32 cellular contexts compared by ENCODE assay signal in the genomic region with DNA sequence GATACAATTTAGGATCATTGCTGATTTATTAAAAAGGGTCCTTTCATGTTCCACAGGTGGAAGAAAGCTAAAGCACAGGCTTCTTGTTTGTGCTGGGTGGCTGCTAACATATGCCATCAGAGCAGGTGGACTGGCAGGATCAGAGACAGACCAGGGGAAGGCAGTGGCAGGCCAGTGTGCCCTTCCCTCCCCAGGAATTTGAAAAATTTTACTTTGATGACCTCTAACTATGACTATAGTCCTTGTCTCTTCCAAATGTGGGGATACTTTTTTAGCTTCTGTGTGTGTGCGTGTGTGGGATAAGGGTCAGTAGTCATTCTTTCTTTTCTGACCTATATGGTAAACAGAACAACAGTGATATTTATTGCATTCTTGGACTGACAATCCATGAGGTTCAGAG. TPM values are rescaled to one million over a fixed set of nuclear protein-coding genes. Genes with fewer than 3 reads are reported as not detected.
A peak's percentile ranks its signal among the peaks of the same experiment; 100 is the strongest.
DNase-seq lines count a peak whose midpoint lies in the region; ATAC-seq, FAIRE-seq and TF ChIP-seq lines count a peak whose summit lies in the region.
"Had no signal": no experiment of that assay in that cellular context is flagged by ENCODE, and none has a peak within 500 bp of the region (broad histone marks: within the 10 kb centered on the region; RNA-seq: fewer than 3 reads in every experiment).

No MANE protein-coding gene starts in this region.

- intact Hi-C loops in PC-3 (cut with micrococcal nuclease) (no loop called here), testis (cut with DNase I; ENCODE audit: low total_unique reads) (no loop called here)

- no peak overlapping the region for H3K27ac ChIP-seq in PC-3 (ENCODE audit: low read length)
- no peak overlapping the region for H3K27ac ChIP-seq in mesendoderm (ENCODE audit: low read depth, low read length)
- no peak overlapping the region for H3K27ac ChIP-seq in testis
- H3K27ac ChIP-seq: ascending aorta, colonic mucosa, GM23248, left ventricle myocardium inferior, neutrophil, right lobe of liver had no signal

- no peak overlapping the region for H3K56ac ChIP-seq in mesendoderm (ENCODE audit: low read length)

- CTCF ChIA-PET in PC-3 (lab: Charles Lee): no interaction called here
- CTCF ChIA-PET in activated naive CD4-positive, alpha-beta T cell treated with anti-CD3 and anti-CD28 coated beads, Interleukin-2, amount 10 ng/mL, durations not matched to agents 7 days and 5 days (lab: Charles Lee): interaction anchor here (1.0 kb wide), 1 partner anchor 98 kb away, joined by 3 read pairs; no protein-coding TSS in a partner anchor

- no peaks in the 10 kb centered on the region for H3K27me3 ChIP-seq in PC-3 (ENCODE audit: low read length)
- H3K27me3 ChIP-seq in mesendoderm (ENCODE audit: insufficient read depth, low read length, poor library complexity): no peaks in the 10 kb centered on the region
- H3K27me3 ChIP-seq in testis: no peaks in the 10 kb centered on the region
- H3K27me3 ChIP-seq: ascending aorta, BE2C, colonic mucosa, neutrophil, right lobe of liver had no signal

- H3K36me3 ChIP-seq in PC-3 (ENCODE audit: low read depth, low read length) (no peaks in the 10 kb centered on the region), mesendoderm (ENCODE audit: control insufficient read depth, insufficient read depth, low read length) (no peaks in the 10 kb centered on the region), testis (ENCODE audit: low read depth, missing control alignments) (no peaks in the 10 kb centered on the region)
- H3K36me3 ChIP-seq: ascending aorta, BE2C, colonic mucosa, left ventricle myocardium inferior, neutrophil, right lobe of liver had no signal

- H3K4me1 ChIP-seq in PC-3 (ENCODE audit: insufficient read depth, low read length) (peaks cover 7% of the 10 kb centered on the region), mesendoderm (ENCODE audit: control insufficient read depth, low read depth, low read length) (no peaks in the 10 kb centered on the region), testis (no peaks in the 10 kb centered on the region)
- H3K4me1 ChIP-seq: ascending aorta, colonic mucosa, left ventricle myocardium inferior, right lobe of liver had no signal

- H3K9ac ChIP-seq in PC-3 (ENCODE audit: low read length) (no peak overlapping the region), mesendoderm (ENCODE audit: low read length) (no peak overlapping the region)
- H3K9ac ChIP-seq: GM23248 had no signal

- H3K79me2 ChIP-seq in PC-3 (ENCODE audit: low read length): no peaks in the 10 kb centered on the region
- no peaks in the 10 kb centered on the region for H3K79me2 ChIP-seq in mesendoderm (ENCODE audit: control insufficient read depth, insufficient read depth, low read length)

- no peak overlapping the region for H3K4me3 ChIP-seq in PC-3 (ENCODE audit: low read length)
- no peak overlapping the region for H3K4me3 ChIP-seq in mesendoderm (ENCODE audit: low read length)
- H3K4me3 ChIP-seq in testis: no peak overlapping the region
- H3K4me3 ChIP-seq: ascending aorta, colonic mucosa, GM23248, left ventricle myocardium inferior, right lobe of liver had no signal

- TF ChIP-seq POLR2A in H54 (IDR thresholded peaks at IDR 0.05; ENCODE audit: low read depth, low read length): no peak
- no peak for TF ChIP-seq POLR2A in testis (IDR thresholded peaks at IDR 0.05)

- no peaks in the 10 kb centered on the region for H3K9me3 Mint-ChIP-seq in activated naive CD4-positive, alpha-beta T cell treated with anti-CD3 and anti-CD28 coated beads, Interleukin-2, amount 10 ng/mL, durations not matched to agents 7 days and 5 days
- H3K9me3 Mint-ChIP-seq in progenitor cell of endocrine pancreas (ENCODE audit: low read depth): no peaks in the 10 kb centered on the region
- H3K9me3 Mint-ChIP-seq: CD8-positive, alpha-beta T cell; naive B cell; stimulated activated naive CD8-positive, alpha-beta T cell treated with anti-CD3 and anti-CD28 coated beads, Interleukin-15, amount 100 ng/mL, for 72 hours; T-helper 1 cell treated with Interleukin-12 subunit alpha and Interleukin-12 subunit beta and Interleukin-4 antibody, amounts not matched to agents 30 μg/mL and 1 μg/mL, for 36 hours had no signal

- H3F3A ChIP-seq in PC-3 (ENCODE audit: low read length, unreplicated experiment): no peaks in the 10 kb centered on the region

- POLR2A ChIA-PET in PC-3 (lab: Charles Lee; ENCODE audit: unreplicated experiment): no interaction called here

- H2AFZ ChIP-seq in PC-3 (ENCODE audit: low read length): no peak overlapping the region
- H2AFZ ChIP-seq: GM23248 had no signal

- no peak overlapping the region for H3K23ac ChIP-seq in mesendoderm (ENCODE audit: low read length)

- H3K27me3 Mint-ChIP-seq in activated naive CD4-positive, alpha-beta T cell treated with anti-CD3 and anti-CD28 coated beads, Interleukin-2, amount 10 ng/mL, durations not matched to agents 7 days and 5 days: peaks cover 4% of the 10 kb centered on the region
- no peaks in the 10 kb centered on the region for H3K27me3 Mint-ChIP-seq in progenitor cell of endocrine pancreas

- H3K4me3 Mint-ChIP-seq in activated naive CD4-positive, alpha-beta T cell treated with anti-CD3 and anti-CD28 coated beads, Interleukin-2, amount 10 ng/mL, durations not matched to agents 7 days and 5 days: no peak overlapping the region
- H3K4me3 Mint-ChIP-seq in progenitor cell of endocrine pancreas (ENCODE audit: low read depth): no peak overlapping the region
- H3K4me3 Mint-ChIP-seq: CD8-positive, alpha-beta T cell; naive B cell; stimulated activated naive CD8-positive, alpha-beta T cell treated with anti-CD3 and anti-CD28 coated beads, Interleukin-15, amount 100 ng/mL, for 72 hours; T-helper 1 cell treated with Interleukin-12 subunit alpha and Interleukin-12 subunit beta and Interleukin-4 antibody, amounts not matched to agents 30 μg/mL and 1 μg/mL, for 36 hours had no signal

- no peak overlapping the region for H4K8ac ChIP-seq in mesendoderm (ENCODE audit: low read depth, low read length)

- DNase-seq in ACHN (peak; percentile 19), H54 (ENCODE audit: insufficient read length, low spot score) (peak; percentile 5), PC-3 (peak; percentile 48), mesendoderm (peak; percentile 28), DMS79 treated with DMSO at 0.1 percent for 48 hours (lab: John Stamatoyannopoulos, UW) (no peak), progenitor cell of endocrine pancreas (ENCODE audit: low spot score, unreplicated experiment) (no peak), testis (no peak)
- DNase-seq in activated naive CD4-positive, alpha-beta T cell treated with anti-CD3 and anti-CD28 coated beads, Interleukin-2, amount 10 ng/mL, durations not matched to agents 7 days and 5 days: no peak
- DNase-seq: activated CD4-positive, alpha-beta T cell treated with anti-CD3 and anti-CD28 coated beads, Interleukin-2, amount 50 U/mL, for 48 hours; activated CD4-positive, CD25-positive, alpha-beta regulatory T cell treated with anti-CD3 and anti-CD28 coated beads, Interleukin-2, amount 50 U/mL, for 72 hours; activated gamma-delta T cell treated with Interleukin-2 at 50 U/mL for 16 hours; activated T-cell treated with anti-CD3 and anti-CD28 coated beads, Interleukin-2, amount 50 U/mL, for 48 hours; BE2C; CD8-positive, alpha-beta T cell; colonic mucosa; DMS79; effector CD4-positive, alpha-beta T cell; GM23248; hippocampal formation; left ventricle myocardium inferior; MV-4-11; naive B cell; NCI-H146; NCI-H446 treated with DMSO at 0.1 percent for 48 hours; posterior cingulate gyrus; right lobe of liver; stimulated activated naive CD8-positive, alpha-beta T cell treated with anti-CD3 and anti-CD28 coated beads, Interleukin-15, amount 100 ng/mL, for 72 hours had no signal

- no peaks in the 10 kb centered on the region for H3K36me3 Mint-ChIP-seq in activated naive CD4-positive, alpha-beta T cell treated with anti-CD3 and anti-CD28 coated beads, Interleukin-2, amount 10 ng/mL, durations not matched to agents 7 days and 5 days
- H3K36me3 Mint-ChIP-seq in progenitor cell of endocrine pancreas (ENCODE audit: insufficient read depth): no peaks in the 10 kb centered on the region
- H3K36me3 Mint-ChIP-seq: CD8-positive, alpha-beta T cell; naive B cell had no signal

- H3K9me2 ChIP-seq in PC-3 (replicated peaks; ENCODE audit: low read length): no peaks in the 10 kb centered on the region

- H3K9me3 ChIP-seq in PC-3 (ENCODE audit: low read length) (no peaks in the 10 kb centered on the region), testis (no peaks in the 10 kb centered on the region)
- H3K9me3 ChIP-seq: ascending aorta, BE2C, colonic mucosa, left ventricle myocardium inferior, neutrophil, right lobe of liver had no signal

- no peaks in the 10 kb centered on the region for H3K79me1 ChIP-seq in mesendoderm (ENCODE audit: low read length)

- H3K4me2 ChIP-seq in PC-3 (ENCODE audit: low read length): no peak overlapping the region
- H3K4me2 ChIP-seq in mesendoderm (ENCODE audit: low read length): no peak overlapping the region

- FAIRE-seq in H54 (lab: Jason Lieb, UNC): peak; percentile 60
- FAIRE-seq: TTC549 had no signal

- no peak overlapping the region for H2BK120ac ChIP-seq in mesendoderm (ENCODE audit: low read depth, low read length)

- peak; percentile 81 for ATAC-seq in PC-3
- ATAC-seq: CD8-positive, alpha-beta T cell; right lobe of liver; stimulated activated naive CD8-positive, alpha-beta T cell treated with anti-CD3 and anti-CD28 coated beads, Interleukin-15, amount 100 ng/mL, for 72 hours had no signal

- H2BK5ac ChIP-seq in mesendoderm (ENCODE audit: low read length): no peak overlapping the region

- H3K4ac ChIP-seq in mesendoderm (ENCODE audit: low read depth, low read length): no peak overlapping the region

- TF ChIP-seq CTCF in PC-3 (conservative IDR thresholded peaks at IDR 0.05; ENCODE audit: low read depth, low read length) (no peak), progenitor cell of endocrine pancreas (IDR thresholded peaks at IDR 0.05; ENCODE audit: unreplicated experiment) (no peak), testis (IDR thresholded peaks at IDR 0.05) (no peak)

- H3K27ac Mint-ChIP-seq in activated naive CD4-positive, alpha-beta T cell treated with anti-CD3 and anti-CD28 coated beads, Interleukin-2, amount 10 ng/mL, durations not matched to agents 7 days and 5 days: no peak overlapping the region
- no peak overlapping the region for H3K27ac Mint-ChIP-seq in progenitor cell of endocrine pancreas
- H3K27ac Mint-ChIP-seq: CD8-positive, alpha-beta T cell; naive B cell; stimulated activated naive CD8-positive, alpha-beta T cell treated with anti-CD3 and anti-CD28 coated beads, Interleukin-15, amount 100 ng/mL, for 72 hours; T-helper 1 cell treated with Interleukin-12 subunit alpha and Interleukin-12 subunit beta and Interleukin-4 antibody, amounts not matched to agents 30 μg/mL and 1 μg/mL, for 36 hours had no signal

- BruUV-seq in PC-3 (replicated peaks; lab: Mats Ljungman, UMichigan): no TSS peak

- no peak overlapping the region for H2BK15ac ChIP-seq in mesendoderm (replicated peaks; ENCODE audit: low read depth)

- no peaks in the 10 kb centered on the region for H3K4me1 Mint-ChIP-seq in activated naive CD4-positive, alpha-beta T cell treated with anti-CD3 and anti-CD28 coated beads, Interleukin-2, amount 10 ng/mL, durations not matched to agents 7 days and 5 days
- H3K4me1 Mint-ChIP-seq in progenitor cell of endocrine pancreas (ENCODE audit: low read depth): peaks cover 9% of the 10 kb centered on the region
- H3K4me1 Mint-ChIP-seq: naive B cell; stimulated activated naive CD8-positive, alpha-beta T cell treated with anti-CD3 and anti-CD28 coated beads, Interleukin-15, amount 100 ng/mL, for 72 hours had no signal

- no peaks in the 10 kb centered on the region for H4K20me1 ChIP-seq in PC-3 (ENCODE audit: low read length)

- H4K5ac ChIP-seq in mesendoderm (ENCODE audit: low read length): no peak overlapping the region

- in situ Hi-C loops in ACHN (cut with HindIII; ENCODE audit: low pct_ligation_motif_present, low pct_unique_long_range_greater_than_20kb, low sequenced_read_pairs): no loop called here

- no CpG with 5 or more reads among the region's 1 CpG for whole genome bisulfite sequencing in mesendoderm (ENCODE audit: extremely low coverage, insufficient coverage, low lambda C conversion rate)
- 73 to 86% methylated on average over 1 of the region's 1 CpG for WGBS in testis, 2 donors

- no peak overlapping the region for H2AK5ac ChIP-seq in mesendoderm (ENCODE audit: low read length)

- H3K18ac ChIP-seq in mesendoderm (ENCODE audit: low read length): no peak overlapping the region

RNA-seq across cellular contexts. Expression of a gene that starts 49.9 kb away (rescaled TPM):
- total RNA-seq in PC-3 (2014; rRNA removed) (0.12 and 0.80 TPM in 2 replicates), progenitor cell of endocrine pancreas (not detected in 2 replicates), testis (1 to 10 TPM; 3.7 to 7.1 TPM)
- polyA plus RNA-seq in mesendoderm (2013, experiment 1 of 2): 0.01 TPM
- 0.01 TPM for polyA plus RNA-seq in mesendoderm (2013, experiment 2 of 2)
- polyA plus RNA-seq in testis (ENCODE audit: insufficient read depth, low read depth, low replicate concordance): 3.7 TPM
- total RNA-seq: ascending aorta; CD8-positive, alpha-beta T cell; left ventricle myocardium inferior; mesenteric fat pad had no signal

Comparison
In these comparisons a context has a peak if more than half of its experiments do, and no peak if none do; other contexts are left out.
1. DNase-seq: peak in ACHN (single experiment), H54 (single experiment), PC-3 (single experiment) and mesendoderm (single experiment); none in DMS79 treated with DMSO at 0.1 percent for 48 hours (single experiment), activated naive CD4-positive, alpha-beta T cell treated with anti-CD3 and anti-CD28 coated beads, Interleukin-2, amount 10 ng/mL, durations not matched to agents 7 days and 5 days (single experiment), progenitor cell of endocrine pancreas (single experiment) and testis (single experiment).